In genomic region chr11:45804806-45805304, GRCh38 we compare ENCODE assay signal across 8 cellular contexts. TPM values are rescaled to one million over a fixed set of nuclear protein-coding genes. Genes with fewer than 3 reads are reported as not detected.
DNase-seq lines count a peak whose midpoint lies in the region; ATAC-seq and TF ChIP-seq lines count a peak whose summit lies in the region.

SLC35C1 (plus strand) TSS chr11:45805149; CDS start chr11:45805802, 653 bp downstream.

- peak; percentile 85 for ATAC-seq in GM18861 (IDR thresholded peaks at IDR 0.05; ENCODE audit: unreplicated experiment)
- peak; percentile 94 for ATAC-seq in HG03097 (IDR thresholded peaks at IDR 0.05; ENCODE audit: low FRiP score, unreplicated experiment)

- H3F3A ChIP-seq in smooth muscle cell (ENCODE audit: low read depth) = no peaks in the 10 kb centered on the region

- peak within 1 kb of the TSS; percentile 100 for H3K4me2 ChIP-seq in smooth muscle cell

- H2AFZ ChIP-seq in ACC112 (ENCODE audit: low read length, unreplicated experiment) (peak within 1 kb of the TSS; percentile 87), smooth muscle cell (ENCODE audit: low read depth) (peak within 1 kb of the TSS; percentile 83)

- H3K27ac ChIP-seq in ACC112 (ENCODE audit: low read depth, low read length) = peak within 1 kb of the TSS; percentile 63
- H3K27ac ChIP-seq in VCaP = peak within 1 kb of the TSS; percentile 73
- H3K27ac ChIP-seq in breast epithelium = peak within 1 kb of the TSS; percentile 94 to 96
- H3K27ac ChIP-seq in smooth muscle cell (ENCODE audit: low read depth) = peak within 1 kb of the TSS; percentile 89

- TF ChIP-seq CTCF in VCaP (conservative IDR thresholded peaks at IDR 0.05) (no peak), breast epithelium (IDR thresholded peaks at IDR 0.05) (no peak), smooth muscle cell (IDR thresholded peaks at IDR 0.05; ENCODE audit: borderline replicate concordance, insufficient read depth, poor library complexity, severe bottlenecking) (no peak)

- H3K36me3 ChIP-seq in ACC112 (ENCODE audit: insufficient read depth, low read length) = no peaks in the 10 kb centered on the region
- H3K36me3 ChIP-seq in breast epithelium = no peaks in the 10 kb centered on the region
- H3K36me3 ChIP-seq in smooth muscle cell (ENCODE audit: low read depth) = no peaks in the 10 kb centered on the region

- DNase-seq in NCI-H2196 (lab: John Stamatoyannopoulos, UW; ENCODE audit: unreplicated experiment) (peak; percentile 97), breast epithelium (ENCODE audit: low spot score in 2 of 2) (peak; percentile 95 to 97), iPS-NIHi11 (ENCODE audit: low spot score) (peak; percentile 98), smooth muscle cell (lab: John Stamatoyannopoulos, UW; ENCODE audit: unreplicated experiment) (peak; percentile 79)

- TF ChIP-seq POLR2A in breast epithelium (IDR thresholded peaks at IDR 0.05) = peak; percentile 72

- intact Hi-C loops in breast epithelium (cut with DNase I; ENCODE audit: low total_unique reads) = no loop called here

- H3K27me3 ChIP-seq in ACC112 (ENCODE audit: insufficient read depth, low read length) (no peaks in the 10 kb centered on the region), breast epithelium (no peaks in the 10 kb centered on the region), smooth muscle cell (ENCODE audit: low read depth) (no peaks in the 10 kb centered on the region)

- peak within 1 kb of the TSS; percentile 97 for H3K9ac ChIP-seq in smooth muscle cell (ENCODE audit: low read depth)

- under 1% methylated on average over 16 of the region's 45 CpGs for WGBS in smooth muscle cell (ENCODE audit: low lambda C conversion rate)

- peak within 1 kb of the TSS; percentile 90 for H3K4me3 ChIP-seq in ACC112 (ENCODE audit: low read depth, low read length)
- peak within 1 kb of the TSS; percentile 78 to 94 (median 87) for H3K4me3 ChIP-seq in breast epithelium
- peak within 1 kb of the TSS; percentile 92 for H3K4me3 ChIP-seq in smooth muscle cell

- peaks cover 29% of the 10 kb centered on the region for H3K79me2 ChIP-seq in ACC112 (ENCODE audit: control insufficient read depth, insufficient read depth, low read length, unreplicated experiment)
- peaks cover 22% of the 10 kb centered on the region for H3K79me2 ChIP-seq in smooth muscle cell (ENCODE audit: low read depth)

- H4K20me1 ChIP-seq in smooth muscle cell (ENCODE audit: low read depth) = peaks cover 42% of the 10 kb centered on the region

- H3K9me3 ChIP-seq in breast epithelium = no peaks in the 10 kb centered on the region
- H3K9me3 ChIP-seq in smooth muscle cell (replicated peaks; ENCODE audit: low read depth) = no peaks in the 10 kb centered on the region

- H3K4me1 ChIP-seq in ACC112 (ENCODE audit: control insufficient read depth, insufficient read depth, low read length, unreplicated experiment) = peaks cover 28% of the 10 kb centered on the region
- peaks cover 14 to 26% of the 10 kb centered on the region in 2 donors for H3K4me1 ChIP-seq in breast epithelium
- H3K4me1 ChIP-seq in smooth muscle cell (ENCODE audit: low read depth) = peaks cover 18% of the 10 kb centered on the region

RNA-seq across cellular contexts. Expression of gene SLC35C1, which starts in this region (rescaled TPM):
- total RNA-seq in breast epithelium = 10 to 100 TPM; 18.1 to 49.1 (median 28.2) TPM
- 5.6 and 8.9 TPM in 2 replicates for total RNA-seq in smooth muscle cell
- polyA plus RNA-seq in smooth muscle cell = 25.7 and 32.7 TPM in 2 replicates

Comparison
In these comparisons a context has a peak if more than half of its experiments do, and no peak if none do; other contexts are left out.
1. Peak in every context shown above with its lines: DNase-seq, ATAC-seq, H3K4me3 ChIP-seq and H3K27ac ChIP-seq.